In genomic region chr6:10747251-10747972, GRCh38 we compare ENCODE assay signal across 8 cellular contexts. TPM values are rescaled to one million over a fixed set of nuclear protein-coding genes. Genes with fewer than 3 reads are reported as not detected.
DNase-seq lines count a peak whose midpoint lies in the region; ATAC-seq and TF ChIP-seq lines count a peak whose summit lies in the region.

Gene TMEM14B (plus strand): TSS chr6:10747805. CDS start chr6:10749246, 1,441 bp downstream.

- peak within 1 kb of the TSS; percentile 96 for H3K27ac Mint-ChIP-seq in activated T-cell treated with anti-CD3 and anti-CD28 coated beads, Interleukin-2, amount 50 U/mL, for 24 hours

- peak within 1 kb of the TSS; percentile 92 for H3K9ac ChIP-seq in mucosa of stomach (ENCODE audit: low read length)

- H3F3A ChIP-seq in PC-9 (ENCODE audit: insufficient read depth, low read depth): no peaks in the 10 kb centered on the region

- peak within 1 kb of the TSS; percentile 53 for H3K27ac ChIP-seq in PC-9

- no peaks in the 10 kb centered on the region for H3K9me2 ChIP-seq in PC-9 (ENCODE audit: insufficient read depth)

- CTCF ChIA-PET in PC-9 (lab: Charles Lee): interaction anchor here (0.8 to 1.4 kb wide), 2 partner anchors 25 to 269 kb away, joined by 3 to 7 read pairs; partner anchors contain the start of gene TMEM14C

- peak; percentile 83 for DNase-seq in DMS153 (lab: John Stamatoyannopoulos, UW)
- DNase-seq in Jurkat, Clone E6-1 (ENCODE audit: low read depth, low spot score): peak; percentile 93
- peak; percentile 78 to 100 for DNase-seq in PC-9
- peak; percentile 100 for DNase-seq in activated T-cell treated with anti-CD3 and anti-CD28 coated beads, Interleukin-2, amount 50 U/mL, for 24 hours
- peak; percentile 98 to 99 for DNase-seq in erythroblast (lab: John Stamatoyannopoulos, UW)
- peak; percentile 99 for DNase-seq in stimulated activated CD8-positive, alpha-beta memory T cell treated with anti-CD3 and anti-CD28 coated beads, Interleukin-7, amount 100 ng/mL, for 24 hours (ENCODE audit: low read depth)

- H3K9me3 Mint-ChIP-seq in activated T-cell treated with anti-CD3 and anti-CD28 coated beads, Interleukin-2, amount 50 U/mL, for 24 hours: no peaks in the 10 kb centered on the region

- H3K4me3 Mint-ChIP-seq in activated T-cell treated with anti-CD3 and anti-CD28 coated beads, Interleukin-2, amount 50 U/mL, for 24 hours: peak within 1 kb of the TSS; percentile 92

- H3K9me3 ChIP-seq in PC-9 (ENCODE audit: insufficient read depth, low read depth) (no peaks in the 10 kb centered on the region), mucosa of stomach (ENCODE audit: control insufficient read depth, low read length) (no peaks in the 10 kb centered on the region)

- no peaks in the 10 kb centered on the region for H3K27me3 ChIP-seq in PC-9 (ENCODE audit: insufficient read depth, low read depth)
- no peaks in the 10 kb centered on the region for H3K27me3 ChIP-seq in mucosa of stomach (ENCODE audit: control insufficient read depth, insufficient read depth, low read length)

- peak; percentile 85 for TF ChIP-seq POLR2A in erythroblast (IDR thresholded peaks at IDR 0.05; ENCODE audit: low read length)

- peak within 1 kb of the TSS; percentile 89 for H2AFZ ChIP-seq in PC-9

- intact Hi-C loops in PC-9 (cut with micrococcal nuclease; ENCODE audit: unreplicated experiment): loop anchor here (1.0 to 2.0 kb wide), 2 partner anchors 25 to 53 kb away; partner anchors contain the start of genes C6orf52 and PAK1IP1

- ATAC-seq in GM21619 (IDR thresholded peaks at IDR 0.05; ENCODE audit: unreplicated experiment): peak; percentile 95

- H4K20me1 ChIP-seq in PC-9 (ENCODE audit: insufficient read depth): no peaks in the 10 kb centered on the region

- H3K4me3 ChIP-seq in Jurkat, Clone E6-1 (ENCODE audit: low read length): peak within 1 kb of the TSS; percentile 96
- H3K4me3 ChIP-seq in PC-9: peak within 1 kb of the TSS; percentile 96
- H3K4me3 ChIP-seq in mucosa of stomach (ENCODE audit: low read length): peak within 1 kb of the TSS; percentile 48

- H3K27me3 Mint-ChIP-seq in activated T-cell treated with anti-CD3 and anti-CD28 coated beads, Interleukin-2, amount 50 U/mL, for 24 hours: no peaks in the 10 kb centered on the region

- H3K4me1 Mint-ChIP-seq in activated T-cell treated with anti-CD3 and anti-CD28 coated beads, Interleukin-2, amount 50 U/mL, for 24 hours (ENCODE audit: low read depth): peaks cover 52% of the 10 kb centered on the region

- H3K36me3 Mint-ChIP-seq in activated T-cell treated with anti-CD3 and anti-CD28 coated beads, Interleukin-2, amount 50 U/mL, for 24 hours (ENCODE audit: low read depth): peaks cover 55% of the 10 kb centered on the region

- H3K36me3 ChIP-seq in PC-9 (ENCODE audit: low read depth): no peaks in the 10 kb centered on the region
- H3K36me3 ChIP-seq in mucosa of stomach (ENCODE audit: control insufficient read depth, insufficient read depth, low read length): no peaks in the 10 kb centered on the region

- peaks cover 35% of the 10 kb centered on the region for H3K79me2 ChIP-seq in PC-9 (ENCODE audit: low read depth)

- peaks cover 13% of the 10 kb centered on the region; the same call in 1 of the 2 replicates for H3K4me1 ChIP-seq in PC-9 (replicated peaks; ENCODE audit: insufficient read depth)
- H3K4me1 ChIP-seq in mucosa of stomach (ENCODE audit: control insufficient read depth, insufficient read depth, low read length): peaks cover 24% of the 10 kb centered on the region

- no TSS peak for BruUV-seq in PC-9 (replicated peaks; lab: Mats Ljungman, UMichigan)

- POLR2A ChIA-PET in PC-9 (lab: Charles Lee; ENCODE audit: unreplicated experiment): interaction anchor here (0.5 to 1.2 kb wide), 9 partner anchors 10 to 1210 kb away, joined by 3 to 11 read pairs (median 5); partner anchors contain the start of genes PAK1IP1 and TMEM14C

- peak within 1 kb of the TSS; percentile 84 for H3K4me2 ChIP-seq in PC-9

- no peak for TF ChIP-seq CTCF in PC-9 (conservative IDR thresholded peaks at IDR 0.05)

RNA-seq across cellular contexts. Expression of gene TMEM14B, which starts in this region (rescaled TPM):
- polyA plus RNA-seq in Jurkat, Clone E6-1 (2012; ENCODE audit: insufficient read depth, insufficient read length): 130 TPM
- 139 and 168 TPM in 2 replicates for total RNA-seq in PC-9 (2021)

Comparison
In these comparisons a context has a peak if more than half of its experiments do, and no peak if none do; other contexts are left out.
1. Peak in every context shown above with its lines: DNase-seq, ATAC-seq, H3K4me3 ChIP-seq and H3K27ac ChIP-seq.